In genomic region chr10:71888248-71888622, GRCh38 we compare ENCODE assay signal across 8 cellular contexts. TPM values are rescaled to one million over a fixed set of nuclear protein-coding genes. Genes with fewer than 3 reads are reported as not detected.
DNase-seq lines count a peak whose midpoint lies in the region; ATAC-seq and TF ChIP-seq lines count a peak whose summit lies in the region.

No MANE protein-coding gene starts in this region.

- no peaks in the 10 kb centered on the region for H3K36me3 Mint-ChIP-seq in activated CD4-positive, alpha-beta T cell treated with anti-CD3 and anti-CD28 coated beads, Interleukin-2, amount 10 ng/mL, durations not matched to agents 7 days and 5 days (ENCODE audit: low read depth)
- H3K36me3 Mint-ChIP-seq in activated naive CD8-positive, alpha-beta T cell treated with anti-CD3 and anti-CD28 coated beads, Interleukin-2, amount 50 U/mL, for 24 hours (ENCODE audit: low read depth): no peaks in the 10 kb centered on the region

- peaks cover 14% of the 10 kb centered on the region for H3K27me3 Mint-ChIP-seq in activated CD4-positive, alpha-beta T cell treated with anti-CD3 and anti-CD28 coated beads, Interleukin-2, amount 10 ng/mL, durations not matched to agents 7 days and 5 days
- H3K27me3 Mint-ChIP-seq in activated naive CD8-positive, alpha-beta T cell treated with anti-CD3 and anti-CD28 coated beads, Interleukin-2, amount 50 U/mL, for 24 hours: peaks cover 7% of the 10 kb centered on the region

- H3K27ac Mint-ChIP-seq in activated CD4-positive, alpha-beta T cell treated with anti-CD3 and anti-CD28 coated beads, Interleukin-2, amount 10 ng/mL, durations not matched to agents 7 days and 5 days: peak overlapping the region; percentile 83
- H3K27ac Mint-ChIP-seq in activated naive CD8-positive, alpha-beta T cell treated with anti-CD3 and anti-CD28 coated beads, Interleukin-2, amount 50 U/mL, for 24 hours: peak overlapping the region; percentile 84

- peaks cover 21% of the 10 kb centered on the region for H3K4me1 Mint-ChIP-seq in activated CD4-positive, alpha-beta T cell treated with anti-CD3 and anti-CD28 coated beads, Interleukin-2, amount 10 ng/mL, durations not matched to agents 7 days and 5 days
- H3K4me1 Mint-ChIP-seq in activated naive CD8-positive, alpha-beta T cell treated with anti-CD3 and anti-CD28 coated beads, Interleukin-2, amount 50 U/mL, for 24 hours: peaks cover 24% of the 10 kb centered on the region

- no peak for DNase-seq in activated CD4-positive, alpha-beta T cell treated with anti-CD3 and anti-CD28 coated beads, Interleukin-2, amount 10 ng/mL, durations not matched to agents 7 days and 5 days
- no peak for DNase-seq in activated CD4-positive, alpha-beta T cell treated with anti-CD3 and anti-CD28 coated beads, Interleukin-2, amount 50 U/mL, for 4 hours
- DNase-seq in activated naive CD8-positive, alpha-beta T cell treated with anti-CD3 and anti-CD28 coated beads, Interleukin-2, amount 50 U/mL, for 24 hours: no peak
- DNase-seq in thoracic aorta (ENCODE audit: low spot score) (no peak), GM13976 (ENCODE audit: low spot score) (no peak)
- no peak for DNase-seq in NK-92 treated with Interleukin-12 subunit alpha and Interleukin-12 subunit beta, amount 100 ng/mL, for 24 hours (lab: John Stamatoyannopoulos, UW)

- in situ Hi-C loops in GM13976 (cut with MboI; ENCODE audit: low sequenced_read_pairs, unreplicated experiment): loop anchor here (10.0 kb wide), 1 partner anchor 53 kb away; no protein-coding TSS in a partner anchor

- no peak for ATAC-seq in activated naive CD8-positive, alpha-beta T cell treated with anti-CD3 and anti-CD28 coated beads, Interleukin-2, amount 50 U/mL, for 24 hours
- ATAC-seq in thoracic aorta (ENCODE audit: insufficient number of reproducible peaks, low FRiP score, low read depth) (no peak), esophagus mucosa (no peak)

- H3K27me3 ChIP-seq in layer of hippocampus (ENCODE audit: control insufficient read depth, insufficient read depth, low read length) (no peaks in the 10 kb centered on the region), thoracic aorta (replicated peaks; ENCODE audit: insufficient read depth) (no peaks in the 10 kb centered on the region)

- POLR2A ChIA-PET in activated CD4-positive, alpha-beta T cell treated with anti-CD3 and anti-CD28 coated beads, Interleukin-2, amount 10 ng/mL, durations not matched to agents 7 days and 5 days (lab: Charles Lee): no interaction called here

- H3K27ac ChIP-seq in layer of hippocampus (ENCODE audit: low read depth, low read length) (peak overlapping the region; percentile 69), thoracic aorta (peak overlapping the region; percentile 42 to 53)

- TF ChIP-seq CTCF in thoracic aorta (IDR thresholded peaks at IDR 0.05) (no peak), GM13976 (IDR thresholded peaks at IDR 0.05; ENCODE audit: borderline replicate concordance, control extremely low read depth, extremely low read depth, insufficient read depth, missing control alignments) (no peak)

- peak overlapping the region; percentile 73 for H3K4me3 ChIP-seq in thoracic aorta

- no peaks in the 10 kb centered on the region for H3K9me3 ChIP-seq in thoracic aorta

- no peaks in the 10 kb centered on the region for H3K9me3 Mint-ChIP-seq in activated CD4-positive, alpha-beta T cell treated with anti-CD3 and anti-CD28 coated beads, Interleukin-2, amount 10 ng/mL, durations not matched to agents 7 days and 5 days
- H3K9me3 Mint-ChIP-seq in activated naive CD8-positive, alpha-beta T cell treated with anti-CD3 and anti-CD28 coated beads, Interleukin-2, amount 50 U/mL, for 24 hours: no peaks in the 10 kb centered on the region

- no peaks in the 10 kb centered on the region for H3K36me3 ChIP-seq in thoracic aorta

- peaks cover 9 to 11% of the 10 kb centered on the region in 2 donors for H3K4me1 ChIP-seq in thoracic aorta (ENCODE audit: control insufficient read depth in 1 of 2, low read depth in 2 of 2)

- peak overlapping the region; percentile 76 for H3K4me3 Mint-ChIP-seq in activated CD4-positive, alpha-beta T cell treated with anti-CD3 and anti-CD28 coated beads, Interleukin-2, amount 10 ng/mL, durations not matched to agents 7 days and 5 days
- peak overlapping the region; percentile 82 for H3K4me3 Mint-ChIP-seq in activated naive CD8-positive, alpha-beta T cell treated with anti-CD3 and anti-CD28 coated beads, Interleukin-2, amount 50 U/mL, for 24 hours

- CTCF ChIA-PET in activated CD4-positive, alpha-beta T cell treated with anti-CD3 and anti-CD28 coated beads, Interleukin-2, amount 10 ng/mL, durations not matched to agents 7 days and 5 days (lab: Charles Lee): interaction anchor here (0.6 to 0.7 kb wide), 3 partner anchors 10 to 205 kb away, joined by 3 read pairs; no protein-coding TSS in a partner anchor

RNA-seq across cellular contexts. Expression of gene PSAP, which starts 37.2 kb away (rescaled TPM):
- total RNA-seq in activated CD4-positive, alpha-beta T cell treated with anti-CD3 and anti-CD28 coated beads, Interleukin-2, amount 10 ng/mL, durations not matched to agents 7 days and 5 days: 100 to 1,000 TPM; 144 to 153 TPM
- 1,000 to 10,000 TPM; 1,091 to 1,135 TPM for total RNA-seq in thoracic aorta
- total RNA-seq in esophagus mucosa: 376 TPM
